ENCODE assay signal across 8 cellular contexts in genomic region chr5:154753792-154754191, GRCh38. TPM values are rescaled to one million over a fixed set of nuclear protein-coding genes. Genes with fewer than 3 reads are reported as not detected.
DNase-seq lines count a peak whose midpoint lies in the region; ATAC-seq and TF ChIP-seq lines count a peak whose summit lies in the region.

No MANE protein-coding gene starts in this region.

- intact Hi-C loops in activated CD4-positive, alpha-beta memory T cell treated with anti-CD3 and anti-CD28 coated beads for 36 hours (cut with micrococcal nuclease), result no loop called here

- peaks cover 15% of the 10 kb centered on the region for H3K4me1 ChIP-seq in parathyroid adenoma

- CTCF ChIA-PET in activated CD4-positive, alpha-beta memory T cell treated with anti-CD3 and anti-CD28 coated beads for 36 hours (lab: Charles Lee), result interaction anchor here (0.6 to 1.5 kb wide), 2 partner anchors 20 to 103 kb away, joined by 4 read pairs; no protein-coding TSS in a partner anchor

- H3K4me1 Mint-ChIP-seq in activated T-cell treated with anti-CD3 and anti-CD28 coated beads, Interleukin-2, amount 50 U/mL, for 72 hours (ENCODE audit: low read depth), result peaks cover 23% of the 10 kb centered on the region
- peaks cover 24% of the 10 kb centered on the region for H3K4me1 Mint-ChIP-seq in activated CD4-positive, alpha-beta memory T cell treated with anti-CD3 and anti-CD28 coated beads for 36 hours (ENCODE audit: low read depth)

- peak overlapping the region; percentile 67 for H3K4me3 ChIP-seq in parathyroid adenoma (ENCODE audit: low read depth, low read length)

- POLR2A ChIA-PET in activated CD4-positive, alpha-beta memory T cell treated with anti-CD3 and anti-CD28 coated beads for 36 hours (lab: Charles Lee), result interaction anchor here (0.8 to 1.1 kb wide), 2 partner anchors 39 to 104 kb away, joined by 3 to 4 read pairs; partner anchors contain the start of gene CNOT8

- no peak for ATAC-seq in activated T-cell treated with anti-CD3 and anti-CD28 coated beads, Interleukin-2, amount 50 U/mL, for 72 hours (replicated peaks in 1 of 2)
- ATAC-seq in HG03097 (IDR thresholded peaks at IDR 0.05; ENCODE audit: low FRiP score, unreplicated experiment) (no peak), HG02759 (IDR thresholded peaks at IDR 0.05; ENCODE audit: unreplicated experiment) (no peak), GM19397 (IDR thresholded peaks at IDR 0.05; ENCODE audit: unreplicated experiment) (no peak)

- H3K9ac ChIP-seq in parathyroid adenoma, result no peak overlapping the region

- peak overlapping the region; percentile 81 for H2AFZ ChIP-seq in parathyroid adenoma

- H3K36me3 ChIP-seq in parathyroid adenoma (ENCODE audit: control insufficient read depth, insufficient read depth, low read length), result no peaks in the 10 kb centered on the region

- peak overlapping the region; percentile 87 for H3K4me2 ChIP-seq in parathyroid adenoma (ENCODE audit: low read length)

- H3K79me2 ChIP-seq in parathyroid adenoma, result peaks cover 35% of the 10 kb centered on the region

- no peaks in the 10 kb centered on the region for H3K9me3 ChIP-seq in parathyroid adenoma (ENCODE audit: control insufficient read depth, low read length)

- H3K36me3 Mint-ChIP-seq in activated T-cell treated with anti-CD3 and anti-CD28 coated beads, Interleukin-2, amount 50 U/mL, for 72 hours (ENCODE audit: insufficient read depth in 2 of 2), result peaks cover 8% of the 10 kb centered on the region in 2 donors
- peaks cover 8% of the 10 kb centered on the region for H3K36me3 Mint-ChIP-seq in activated CD4-positive, alpha-beta memory T cell treated with anti-CD3 and anti-CD28 coated beads for 36 hours

- peak overlapping the region; percentile 99 for H3K27ac Mint-ChIP-seq in activated T-cell treated with anti-CD3 and anti-CD28 coated beads, Interleukin-2, amount 50 U/mL, for 72 hours
- peak overlapping the region; percentile 99 for H3K27ac Mint-ChIP-seq in activated CD4-positive, alpha-beta memory T cell treated with anti-CD3 and anti-CD28 coated beads for 36 hours

- no peaks in the 10 kb centered on the region for H3K27me3 Mint-ChIP-seq in activated T-cell treated with anti-CD3 and anti-CD28 coated beads, Interleukin-2, amount 50 U/mL, for 72 hours (ENCODE audit: low read depth)
- no peaks in the 10 kb centered on the region for H3K27me3 Mint-ChIP-seq in activated CD4-positive, alpha-beta memory T cell treated with anti-CD3 and anti-CD28 coated beads for 36 hours

- H3K27me3 ChIP-seq in parathyroid adenoma (ENCODE audit: control insufficient read depth, insufficient read depth, low read length), result no peaks in the 10 kb centered on the region

- peak overlapping the region; percentile 93 to 97 for H3K4me3 Mint-ChIP-seq in activated T-cell treated with anti-CD3 and anti-CD28 coated beads, Interleukin-2, amount 50 U/mL, for 72 hours
- peak overlapping the region; percentile 89 for H3K4me3 Mint-ChIP-seq in activated CD4-positive, alpha-beta memory T cell treated with anti-CD3 and anti-CD28 coated beads for 36 hours

- peak overlapping the region; percentile 88 for H3K27ac ChIP-seq in parathyroid adenoma

- H3K9me3 Mint-ChIP-seq in activated T-cell treated with anti-CD3 and anti-CD28 coated beads, Interleukin-2, amount 50 U/mL, for 72 hours, result no peaks in the 10 kb centered on the region
- H3K9me3 Mint-ChIP-seq in activated CD4-positive, alpha-beta memory T cell treated with anti-CD3 and anti-CD28 coated beads for 36 hours, result no peaks in the 10 kb centered on the region

- no peak for DNase-seq in activated T-cell treated with anti-CD3 and anti-CD28 coated beads, Interleukin-2, amount 50 U/mL, for 72 hours
- DNase-seq in activated T-cell treated with anti-CD3 and anti-CD28 coated beads, Interleukin-2, amount 50 U/mL, for 1 hour, result no peak
- DNase-seq in activated CD4-positive, alpha-beta memory T cell treated with anti-CD3 and anti-CD28 coated beads for 36 hours, result no peak
- peak; percentile 58 for DNase-seq in foreskin melanocyte

- no peak for TF ChIP-seq CTCF in parathyroid adenoma (IDR thresholded peaks at IDR 0.05)

RNA-seq across cellular contexts. Expression of gene LARP1, which starts 1.4 kb away (rescaled TPM):
- total RNA-seq in activated T-cell treated with anti-CD3 and anti-CD28 coated beads, Interleukin-2, amount 50 U/mL, for 72 hours, result 100 to 1,000 TPM; 248 to 266 TPM
- 100 to 1,000 TPM; 186 to 201 TPM for total RNA-seq in activated CD4-positive, alpha-beta memory T cell treated with anti-CD3 and anti-CD28 coated beads for 36 hours
